ENCODE assay signal across 14 cellular contexts in the genomic region with DNA sequence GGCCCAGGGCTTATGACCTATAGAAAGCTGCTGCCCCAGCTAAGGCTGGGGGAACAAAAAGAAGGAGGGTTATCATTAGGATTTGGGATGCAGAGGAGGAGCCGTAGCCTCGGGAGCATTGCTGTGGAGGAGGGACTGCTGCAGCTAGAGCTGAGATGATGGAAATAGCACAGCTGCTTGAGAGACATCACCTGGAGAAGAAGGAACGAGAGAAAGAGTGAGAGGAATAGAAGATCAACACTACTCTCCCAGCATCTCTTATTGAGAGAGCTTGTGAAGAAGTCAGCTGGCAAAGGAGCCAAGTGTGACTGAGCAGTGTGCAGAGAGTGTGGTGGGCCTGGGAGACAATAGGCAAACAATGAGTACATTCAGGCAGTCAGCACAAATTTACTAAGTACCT.
DNase-seq lines count a peak whose midpoint lies in the region; ATAC-seq and TF ChIP-seq lines count a peak whose summit lies in the region.
"Had no signal": no experiment of that assay in that cellular context is flagged by ENCODE, and none has a peak within 500 bp of the region (broad histone marks: within the 10 kb centered on the region; RNA-seq: fewer than 3 reads in every experiment).

No MANE protein-coding gene starts in this region.

- no peaks in the 10 kb centered on the region for H3K36me3 Mint-ChIP-seq in activated naive CD8-positive, alpha-beta T cell treated with anti-CD3 and anti-CD28 coated beads, Interleukin-2, amount 50 U/mL, for 24 hours (ENCODE audit: low read depth)
- H3K36me3 Mint-ChIP-seq in activated naive CD8-positive, alpha-beta T cell treated with anti-CD3 and anti-CD28 coated beads for 36 hours, result no peaks in the 10 kb centered on the region

- H3K9me3 Mint-ChIP-seq in activated naive CD8-positive, alpha-beta T cell treated with anti-CD3 and anti-CD28 coated beads, Interleukin-2, amount 50 U/mL, for 24 hours, result no peaks in the 10 kb centered on the region
- H3K9me3 Mint-ChIP-seq in activated naive CD8-positive, alpha-beta T cell treated with anti-CD3 and anti-CD28 coated beads for 36 hours, result no peaks in the 10 kb centered on the region
- H3K9me3 Mint-ChIP-seq: CD8-positive, alpha-beta memory T cell; GM23338 had no signal

- TF ChIP-seq CTCF in GM13977 (IDR thresholded peaks at IDR 0.05; ENCODE audit: extremely low read depth, insufficient read depth, missing control alignments), result no peak

- H3K4me1 Mint-ChIP-seq in activated naive CD8-positive, alpha-beta T cell treated with anti-CD3 and anti-CD28 coated beads, Interleukin-2, amount 50 U/mL, for 24 hours, result no peaks in the 10 kb centered on the region
- H3K4me1 Mint-ChIP-seq in activated naive CD8-positive, alpha-beta T cell treated with anti-CD3 and anti-CD28 coated beads for 36 hours, result no peaks in the 10 kb centered on the region
- H3K4me1 Mint-ChIP-seq: CD8-positive, alpha-beta memory T cell had no signal

- H3K27ac Mint-ChIP-seq in activated naive CD8-positive, alpha-beta T cell treated with anti-CD3 and anti-CD28 coated beads, Interleukin-2, amount 50 U/mL, for 24 hours, result peak overlapping the region; percentile 14
- no peak overlapping the region for H3K27ac Mint-ChIP-seq in activated naive CD8-positive, alpha-beta T cell treated with anti-CD3 and anti-CD28 coated beads for 36 hours
- H3K27ac Mint-ChIP-seq: CD8-positive, alpha-beta memory T cell; GM23338 had no signal

- no peak for ATAC-seq in activated naive CD8-positive, alpha-beta T cell treated with anti-CD3 and anti-CD28 coated beads, Interleukin-2, amount 50 U/mL, for 24 hours
- ATAC-seq: GM23338 had no signal

- in situ Hi-C loops in GM13977 (cut with MboI; ENCODE audit: low pct_unique_long_range_greater_than_20kb, low sequenced_read_pairs, unreplicated experiment), result no loop called here

- H3K27me3 Mint-ChIP-seq in activated naive CD8-positive, alpha-beta T cell treated with anti-CD3 and anti-CD28 coated beads, Interleukin-2, amount 50 U/mL, for 24 hours, result no peaks in the 10 kb centered on the region
- H3K27me3 Mint-ChIP-seq in activated naive CD8-positive, alpha-beta T cell treated with anti-CD3 and anti-CD28 coated beads for 36 hours, result no peaks in the 10 kb centered on the region
- H3K27me3 Mint-ChIP-seq: CD8-positive, alpha-beta memory T cell had no signal

- DNase-seq in activated naive CD8-positive, alpha-beta T cell treated with anti-CD3 and anti-CD28 coated beads, Interleukin-2, amount 50 U/mL, for 24 hours, result no peak
- no peak for DNase-seq in activated naive CD8-positive, alpha-beta T cell treated with anti-CD3 and anti-CD28 coated beads for 36 hours
- peak; percentile 5 for DNase-seq in medulla oblongata (ENCODE audit: extremely low spot score)
- peak; percentile 24 for DNase-seq in pons (ENCODE audit: low spot score)
- no peak for DNase-seq in GM13977 (ENCODE audit: low spot score)
- DNase-seq in NCI-H2171 treated with DMSO at 0.1 percent for 48 hours (lab: John Stamatoyannopoulos, UW), result no peak
- DNase-seq in NCI-H1417 treated with DMSO at 0.1 percent for 48 hours (lab: John Stamatoyannopoulos, UW), result no peak
- DNase-seq: 8988T; AML-193; Caco-2; CD8-positive, alpha-beta memory T cell; DMS53; H7 had no signal

- no peak overlapping the region for H3K4me3 Mint-ChIP-seq in activated naive CD8-positive, alpha-beta T cell treated with anti-CD3 and anti-CD28 coated beads, Interleukin-2, amount 50 U/mL, for 24 hours
- H3K4me3 Mint-ChIP-seq in activated naive CD8-positive, alpha-beta T cell treated with anti-CD3 and anti-CD28 coated beads for 36 hours, result no peak overlapping the region
- H3K4me3 Mint-ChIP-seq: CD8-positive, alpha-beta memory T cell; GM23338 had no signal

Comparison
In these comparisons a context has a peak if more than half of its experiments do, and no peak if none do; other contexts are left out.
1. DNase-seq: peak in medulla oblongata (single experiment) and pons (single experiment); none in activated naive CD8-positive, alpha-beta T cell treated with anti-CD3 and anti-CD28 coated beads, Interleukin-2, amount 50 U/mL, for 24 hours (single experiment), activated naive CD8-positive, alpha-beta T cell treated with anti-CD3 and anti-CD28 coated beads for 36 hours (single experiment), GM13977 (single experiment), NCI-H2171 treated with DMSO at 0.1 percent for 48 hours (single experiment) and NCI-H1417 treated with DMSO at 0.1 percent for 48 hours (single experiment).